In genomic region chr4:53790286-53790685, GRCh38 we compare ENCODE assay signal across 20 cellular contexts.
DNase-seq lines count a peak whose midpoint lies in the region; FAIRE-seq and TF ChIP-seq lines count a peak whose summit lies in the region.
"Had no signal": no experiment of that assay in that cellular context is flagged by ENCODE, and none has a peak within 500 bp of the region (broad histone marks: within the 10 kb centered on the region; RNA-seq: fewer than 3 reads in every experiment).

No MANE protein-coding gene starts in this region.

- H3K79me2 ChIP-seq in neural progenitor cell (ENCODE audit: low read depth) = no peaks in the 10 kb centered on the region

- H3K9ac ChIP-seq in neural progenitor cell = no peak overlapping the region

- no peaks in the 10 kb centered on the region for H3F3A ChIP-seq in neural progenitor cell (ENCODE audit: low read depth)

- FAIRE-seq in frontal cortex (lab: Jason Lieb, UNC) = peak; percentile 28
- FAIRE-seq: A204.1, D721Med had no signal

- intact Hi-C loops in ascending aorta (cut with DNase I) = loop anchor here (2.0 kb wide), 1 partner anchor 57 kb away; no protein-coding TSS in a partner anchor
- intact Hi-C loops in activated T-helper 2 cell treated with anti-CD3 and anti-CD28 coated beads, Interferon-gamma antibody, Interleukin-2, Interleukin-4, amounts not matched to agents 10 μg/mL and 5 μg/mL and 100 μg/mL, durations not matched to agents 14 hours and 24 hours and 36 hours (cut with micrococcal nuclease) = no loop called here

- H3K9me3 Mint-ChIP-seq in neural progenitor cell = no peaks in the 10 kb centered on the region
- H3K9me3 Mint-ChIP-seq in activated T-helper 2 cell treated with anti-CD3 and anti-CD28 coated beads, Interferon-gamma antibody, Interleukin-2, Interleukin-4, amounts not matched to agents 10 μg/mL and 5 μg/mL and 100 μg/mL, durations not matched to agents 14 hours and 24 hours and 36 hours = no peaks in the 10 kb centered on the region
- H3K9me3 Mint-ChIP-seq: CD4-positive, alpha-beta T cell; HFFc6 had no signal

- H2AFZ ChIP-seq in neural progenitor cell (replicated peaks) = no peak overlapping the region

- H3K4me2 ChIP-seq in neural progenitor cell = no peak overlapping the region

- H3K27me3 ChIP-seq in neural progenitor cell (no peaks in the 10 kb centered on the region), ascending aorta (no peaks in the 10 kb centered on the region)

- no peaks in the 10 kb centered on the region for H3K36me3 ChIP-seq in neural progenitor cell
- no peaks in the 10 kb centered on the region for H3K36me3 ChIP-seq in ascending aorta

- H3K9me3 ChIP-seq in neural progenitor cell (ENCODE audit: low read depth) = no peaks in the 10 kb centered on the region
- H3K9me3 ChIP-seq in ascending aorta = no peaks in the 10 kb centered on the region
- H3K9me3 ChIP-seq: Caco-2 had no signal

- no peak overlapping the region for H3K4me3 Mint-ChIP-seq in neural progenitor cell
- H3K4me3 Mint-ChIP-seq in activated T-helper 2 cell treated with anti-CD3 and anti-CD28 coated beads, Interferon-gamma antibody, Interleukin-2, Interleukin-4, amounts not matched to agents 10 μg/mL and 5 μg/mL and 100 μg/mL, durations not matched to agents 14 hours and 24 hours and 36 hours (ENCODE audit: low read depth) = no peak overlapping the region
- H3K4me3 Mint-ChIP-seq: CD4-positive, alpha-beta T cell; HFFc6 had no signal

- H3K4me1 Mint-ChIP-seq in neural progenitor cell = no peaks in the 10 kb centered on the region
- H3K4me1 Mint-ChIP-seq in activated T-helper 2 cell treated with anti-CD3 and anti-CD28 coated beads, Interferon-gamma antibody, Interleukin-2, Interleukin-4, amounts not matched to agents 10 μg/mL and 5 μg/mL and 100 μg/mL, durations not matched to agents 14 hours and 24 hours and 36 hours (ENCODE audit: low read depth) = no peaks in the 10 kb centered on the region

- DNase-seq in frontal cortex (ENCODE audit: low spot score in 2 of 2) (peak in 1 of 2 donors; percentile 4), medulla oblongata (ENCODE audit: extremely low spot score) (peak; percentile 57), neural progenitor cell (ENCODE audit: low spot score) (peak; percentile 50), NK-92 (lab: John Stamatoyannopoulos, UW; ENCODE audit: unreplicated experiment) (no peak), ascending aorta (ENCODE audit: low spot score in 2 of 2) (no peak), DMS 273 treated with DMSO at 0.1 percent for 48 hours (lab: John Stamatoyannopoulos, UW) (no peak)
- DNase-seq in activated T-helper 2 cell treated with anti-CD3 and anti-CD28 coated beads, Interferon-gamma antibody, Interleukin-2, Interleukin-4, amounts not matched to agents 10 μg/mL and 5 μg/mL and 100 μg/mL, durations not matched to agents 14 hours and 24 hours and 36 hours (ENCODE audit: low spot score) = no peak
- DNase-seq: ACHN; Caco-2; CD4-positive, alpha-beta T cell; DMS153; DMS79 treated with DMSO at 0.1 percent for 48 hours; GF-D8; GOT3; H7; HFFc6 had no signal

- no peaks in the 10 kb centered on the region for H3K36me3 Mint-ChIP-seq in neural progenitor cell
- no peaks in the 10 kb centered on the region for H3K36me3 Mint-ChIP-seq in activated T-helper 2 cell treated with anti-CD3 and anti-CD28 coated beads, Interferon-gamma antibody, Interleukin-2, Interleukin-4, amounts not matched to agents 10 μg/mL and 5 μg/mL and 100 μg/mL, durations not matched to agents 14 hours and 24 hours and 36 hours (ENCODE audit: low read depth)

- H3K4me1 ChIP-seq in neural progenitor cell (peaks cover 9% of the 10 kb centered on the region), ascending aorta (no peaks in the 10 kb centered on the region)
- H3K4me1 ChIP-seq: Caco-2 had no signal

- no peak overlapping the region for H3K27ac Mint-ChIP-seq in neural progenitor cell
- no peak overlapping the region for H3K27ac Mint-ChIP-seq in activated T-helper 2 cell treated with anti-CD3 and anti-CD28 coated beads, Interferon-gamma antibody, Interleukin-2, Interleukin-4, amounts not matched to agents 10 μg/mL and 5 μg/mL and 100 μg/mL, durations not matched to agents 14 hours and 24 hours and 36 hours
- H3K27ac Mint-ChIP-seq: CD4-positive, alpha-beta T cell; HFFc6 had no signal

- H3K4me3 ChIP-seq in neural progenitor cell = no peak overlapping the region
- H3K4me3 ChIP-seq in ascending aorta = no peak overlapping the region

- peaks cover 5% of the 10 kb centered on the region for H3K27me3 Mint-ChIP-seq in neural progenitor cell (ENCODE audit: insufficient read depth, low read depth)
- H3K27me3 Mint-ChIP-seq in activated T-helper 2 cell treated with anti-CD3 and anti-CD28 coated beads, Interferon-gamma antibody, Interleukin-2, Interleukin-4, amounts not matched to agents 10 μg/mL and 5 μg/mL and 100 μg/mL, durations not matched to agents 14 hours and 24 hours and 36 hours (ENCODE audit: low read depth) = peaks cover 2% of the 10 kb centered on the region

- H3K27ac ChIP-seq in neural progenitor cell = no peak overlapping the region
- H3K27ac ChIP-seq in ascending aorta = no peak overlapping the region
- H3K27ac ChIP-seq: C4-2B, HL-60 had no signal

- no peaks in the 10 kb centered on the region for H4K20me1 ChIP-seq in neural progenitor cell (ENCODE audit: low read depth)

- TF ChIP-seq CTCF in neural progenitor cell (IDR thresholded peaks at IDR 0.05) = no peak
- TF ChIP-seq CTCF in ascending aorta (IDR thresholded peaks at IDR 0.05) = no peak

Comparison
In these comparisons a context has a peak if more than half of its experiments do, and no peak if none do; other contexts are left out.
1. DNase-seq: peak in medulla oblongata (single experiment) and neural progenitor cell (single experiment); none in NK-92 (single experiment), ascending aorta (0 of 2), activated T-helper 2 cell treated with anti-CD3 and anti-CD28 coated beads, Interferon-gamma antibody, Interleukin-2, Interleukin-4, amounts not matched to agents 10 μg/mL and 5 μg/mL and 100 μg/mL, durations not matched to agents 14 hours and 24 hours and 36 hours (single experiment) and DMS 273 treated with DMSO at 0.1 percent for 48 hours (single experiment).